In genomic region chr13:23428183-23428528, GRCh38 we compare ENCODE assay signal across 15 cellular contexts. TPM values are rescaled to one million over a fixed set of nuclear protein-coding genes. Genes with fewer than 3 reads are reported as not detected.
A peak's percentile ranks its signal among the peaks of the same experiment; 100 is the strongest.
DNase-seq lines count a peak whose midpoint lies in the region; ATAC-seq and TF ChIP-seq lines count a peak whose summit lies in the region.
"Had no signal": no experiment of that assay in that cellular context is flagged by ENCODE, and none has a peak within 500 bp of the region (broad histone marks: within the 10 kb centered on the region; RNA-seq: fewer than 3 reads in every experiment).

No MANE protein-coding gene starts in this region.

- no peak for ATAC-seq in naive thymus-derived CD8-positive, alpha-beta T cell
- ATAC-seq: activated CD8-positive, alpha-beta memory T cell treated with anti-CD3 and anti-CD28 coated beads, Interleukin-2, amount 10 ng/mL, durations not matched to agents 7 days and 5 days; natural killer cell treated with Interleukin-12 subunit alpha and Interleukin-12 subunit beta and Interleukin-15 and Interleukin-18, amount 100 ng/mL, for 72 hours; stimulated activated memory B cell treated with anti-CD40 and anti-IgM and Interleukin-4, amounts not matched to agents 10 μg/mL and 1 μg/mL and 100 μg/mL, for 72 hours had no signal

- H4K20me1 ChIP-seq in mammary epithelial cell (ENCODE audit: insufficient read depth, low read length): no peaks in the 10 kb centered on the region

- in situ Hi-C loops in mammary epithelial cell (cut with MboI; ENCODE audit: low sequenced_read_pairs in 2 of 2): no loop called here

- H3K36me3 Mint-ChIP-seq in activated CD4-positive, alpha-beta memory T cell treated with anti-CD3 and anti-CD28 coated beads, Interleukin-2, amount 10 ng/mL, durations not matched to agents 7 days and 5 days (ENCODE audit: low read depth): no peaks in the 10 kb centered on the region
- no peaks in the 10 kb centered on the region for H3K36me3 Mint-ChIP-seq in naive thymus-derived CD8-positive, alpha-beta T cell
- H3K36me3 Mint-ChIP-seq: activated CD8-positive, alpha-beta memory T cell treated with anti-CD3 and anti-CD28 coated beads, Interleukin-2, amount 10 ng/mL, durations not matched to agents 7 days and 5 days; natural killer cell treated with Interleukin-12 subunit alpha and Interleukin-12 subunit beta and Interleukin-15 and Interleukin-18, amount 100 ng/mL, for 72 hours; stimulated activated memory B cell treated with anti-CD40 and anti-IgM and Interleukin-4, amounts not matched to agents 10 μg/mL and 1 μg/mL and 100 μg/mL, for 72 hours had no signal

- POLR2A ChIA-PET in activated CD4-positive, alpha-beta memory T cell treated with anti-CD3 and anti-CD28 coated beads, Interleukin-2, amount 10 ng/mL, durations not matched to agents 7 days and 5 days (lab: Charles Lee): no interaction called here
- POLR2A ChIA-PET in naive thymus-derived CD8-positive, alpha-beta T cell (lab: Charles Lee): no interaction called here

- dilution Hi-C loops in mammary epithelial cell (cut with HindIII; ENCODE audit: low sequenced_read_pairs): no loop called here

- no peaks in the 10 kb centered on the region for H3K4me1 Mint-ChIP-seq in activated CD4-positive, alpha-beta memory T cell treated with anti-CD3 and anti-CD28 coated beads, Interleukin-2, amount 10 ng/mL, durations not matched to agents 7 days and 5 days
- H3K4me1 Mint-ChIP-seq in naive thymus-derived CD8-positive, alpha-beta T cell: peaks cover 2 to 4% (median 3%) of the 10 kb centered on the region in 4 donors

- CTCF ChIA-PET in mammary epithelial cell (lab: Charles Lee; ENCODE audit: low non-redundant PET): no interaction called here
- CTCF ChIA-PET in activated CD4-positive, alpha-beta memory T cell treated with anti-CD3 and anti-CD28 coated beads, Interleukin-2, amount 10 ng/mL, durations not matched to agents 7 days and 5 days (lab: Charles Lee): no interaction called here

- no peaks in the 10 kb centered on the region for H3K9me3 Mint-ChIP-seq in activated CD4-positive, alpha-beta memory T cell treated with anti-CD3 and anti-CD28 coated beads, Interleukin-2, amount 10 ng/mL, durations not matched to agents 7 days and 5 days
- H3K9me3 Mint-ChIP-seq in naive thymus-derived CD8-positive, alpha-beta T cell: no peaks in the 10 kb centered on the region
- H3K9me3 Mint-ChIP-seq: natural killer cell treated with Interleukin-12 subunit alpha and Interleukin-12 subunit beta and Interleukin-15 and Interleukin-18, amount 100 ng/mL, for 72 hours; stimulated activated memory B cell treated with anti-CD40 and anti-IgM and Interleukin-4, amounts not matched to agents 10 μg/mL and 1 μg/mL and 100 μg/mL, for 72 hours had no signal

- no peaks in the 10 kb centered on the region for H3K9me3 ChIP-seq in HUES64 (ENCODE audit: insufficient read depth, low read depth, low read length)
- no peaks in the 10 kb centered on the region for H3K9me3 ChIP-seq in mammary epithelial cell (replicated peaks; ENCODE audit: insufficient read depth, low read length)
- no peaks in the 10 kb centered on the region for H3K9me3 ChIP-seq in skeletal muscle satellite cell (replicated peaks; ENCODE audit: low read length)
- no peaks in the 10 kb centered on the region for H3K9me3 ChIP-seq in spleen

- H3K4me3 ChIP-seq in HUES64 (ENCODE audit: low read length) (no peak overlapping the region), mammary epithelial cell (replicated peaks in 1 of 3; ENCODE audit: insufficient read depth in 1 of 3, low read depth in 2 of 3, low read length in 3 of 3) (no peak overlapping the region), skeletal muscle satellite cell (ENCODE audit: low read length) (peak overlapping the region; percentile 53), spleen (no peak overlapping the region)
- H3K4me3 ChIP-seq: PC-9 had no signal

- no peak for TF ChIP-seq POLR2A in spleen (IDR thresholded peaks at IDR 0.05)

- WGBS in HUES64: over 99% methylated on average over 6 of the region's 6 CpGs
- 36% methylated on average over 6 of the region's 6 CpGs for WGBS in mammary epithelial cell (ENCODE audit: low coverage, missing lambda C conversion rate)
- 86 to 96% (median 89%) methylated on average over 6 of the region's 6 CpGs for WGBS in spleen, 5 donors

- H3K4me3 Mint-ChIP-seq in activated CD4-positive, alpha-beta memory T cell treated with anti-CD3 and anti-CD28 coated beads, Interleukin-2, amount 10 ng/mL, durations not matched to agents 7 days and 5 days: no peak overlapping the region
- H3K4me3 Mint-ChIP-seq in naive thymus-derived CD8-positive, alpha-beta T cell: no peak overlapping the region
- H3K4me3 Mint-ChIP-seq: activated CD8-positive, alpha-beta memory T cell treated with anti-CD3 and anti-CD28 coated beads, Interleukin-2, amount 10 ng/mL, durations not matched to agents 7 days and 5 days; natural killer cell treated with Interleukin-12 subunit alpha and Interleukin-12 subunit beta and Interleukin-15 and Interleukin-18, amount 100 ng/mL, for 72 hours; stimulated activated memory B cell treated with anti-CD40 and anti-IgM and Interleukin-4, amounts not matched to agents 10 μg/mL and 1 μg/mL and 100 μg/mL, for 72 hours had no signal

- peaks cover 20% of the 10 kb centered on the region for H3K27me3 Mint-ChIP-seq in activated CD4-positive, alpha-beta memory T cell treated with anti-CD3 and anti-CD28 coated beads, Interleukin-2, amount 10 ng/mL, durations not matched to agents 7 days and 5 days
- H3K27me3 Mint-ChIP-seq in naive thymus-derived CD8-positive, alpha-beta T cell: peaks cover 11 to 37% (median 18%) of the 10 kb centered on the region in 5 donors

- H3K27me3 ChIP-seq in HUES64 (ENCODE audit: insufficient read depth, low read length) (0 out of 2 replicates have a peak, but pooled peaks cover 6% of the 10 kb centered on the region), mammary epithelial cell (ENCODE audit: insufficient read depth, low read length) (no peaks in the 10 kb centered on the region), skeletal muscle satellite cell (ENCODE audit: control insufficient read depth, insufficient read depth, low read length) (no peaks in the 10 kb centered on the region), spleen (replicated peaks in 1 of 7) (peaks cover 0 to 19% (median 0%) of the 10 kb centered on the region in 7 donors)

- intact Hi-C loops in mammary epithelial cell (cut with micrococcal nuclease): no loop called here
- intact Hi-C loops in spleen (cut with DNase I; ENCODE audit: low total_unique reads): no loop called here

- H3K4me2 ChIP-seq in mammary epithelial cell (ENCODE audit: insufficient read depth, low read depth, low read length): peak overlapping the region; percentile 59
- H3K4me2 ChIP-seq in skeletal muscle satellite cell (ENCODE audit: low read length): peak overlapping the region; percentile 78
- H3K4me2 ChIP-seq: PC-9 had no signal

- H3K36me3 ChIP-seq in HUES64 (ENCODE audit: insufficient read depth, low read length) (peaks cover 5% of the 10 kb centered on the region; the same call in 1 of the 2 replicates), mammary epithelial cell (ENCODE audit: insufficient read depth, low read length) (no peaks in the 10 kb centered on the region), skeletal muscle satellite cell (ENCODE audit: insufficient read depth, low read length) (peaks cover 8% of the 10 kb centered on the region), spleen (no peaks in the 10 kb centered on the region)

- TF ChIP-seq CTCF in mammary epithelial cell (conservative IDR thresholded peaks at IDR 0.05 in 1 of 2, IDR thresholded peaks at IDR 0.05 in 1 of 2; ENCODE audit: extremely low read depth in 1 of 2, insufficient read depth in 1 of 2, low read depth in 1 of 2, low read length in 2 of 2) (no peak), spleen (IDR thresholded peaks at IDR 0.05 in 8 of 11, conservative IDR thresholded peaks at IDR 0.05 in 3 of 11) (no peak)

- no TSS peak for BruUV-seq in mammary epithelial cell (replicated peaks; lab: Mats Ljungman, UMichigan)

- 0 out of 2 replicates have a peak overlapping the region, but pooled peaks have one; percentile 9 for H3K27ac ChIP-seq in HUES64 (ENCODE audit: low read depth, low read length)
- H3K27ac ChIP-seq in mammary epithelial cell (ENCODE audit: insufficient read depth, low read depth, low read length): peak overlapping the region; percentile 9
- peak overlapping the region in 1 of 8 donors; percentile 33 for H3K27ac ChIP-seq in spleen
- H3K27ac ChIP-seq: PC-9 had no signal

- H2AFZ ChIP-seq in mammary epithelial cell (ENCODE audit: low read depth, low read length): peak overlapping the region; percentile 80
- H2AFZ ChIP-seq: PC-9 had no signal

- H3K9ac ChIP-seq in HUES64 (ENCODE audit: low read depth, low read length) (no peak overlapping the region), mammary epithelial cell (ENCODE audit: insufficient read depth, low read length) (no peak overlapping the region), skeletal muscle satellite cell (ENCODE audit: low read depth, low read length) (peak overlapping the region; percentile 77)

- no peak for DNase-seq in mammary epithelial cell
- DNase-seq in iris pigment epithelial cell (ENCODE audit: low read depth): peak; percentile 36
- no peak for DNase-seq in activated CD4-positive, alpha-beta memory T cell treated with anti-CD3 and anti-CD28 coated beads, Interleukin-2, amount 10 ng/mL, durations not matched to agents 7 days and 5 days
- DNase-seq in spleen: no peak
- no peak for DNase-seq in NOMO-1 (lab: John Stamatoyannopoulos, UW; ENCODE audit: unreplicated experiment in 2 of 2)
- DNase-seq in naive thymus-derived CD8-positive, alpha-beta T cell: no peak
- DNase-seq: activated CD8-positive, alpha-beta memory T cell treated with anti-CD3 and anti-CD28 coated beads, Interleukin-2, amount 10 ng/mL, durations not matched to agents 7 days and 5 days; effector memory CD4-positive, alpha-beta T cell; Karpas-422; NCI-H2171; PC-9 had no signal

- no peak overlapping the region for H3K27ac Mint-ChIP-seq in activated CD4-positive, alpha-beta memory T cell treated with anti-CD3 and anti-CD28 coated beads, Interleukin-2, amount 10 ng/mL, durations not matched to agents 7 days and 5 days
- no peak overlapping the region for H3K27ac Mint-ChIP-seq in naive thymus-derived CD8-positive, alpha-beta T cell
- H3K27ac Mint-ChIP-seq: activated CD8-positive, alpha-beta memory T cell treated with anti-CD3 and anti-CD28 coated beads, Interleukin-2, amount 10 ng/mL, durations not matched to agents 7 days and 5 days; natural killer cell treated with Interleukin-12 subunit alpha and Interleukin-12 subunit beta and Interleukin-15 and Interleukin-18, amount 100 ng/mL, for 72 hours; stimulated activated memory B cell treated with anti-CD40 and anti-IgM and Interleukin-4, amounts not matched to agents 10 μg/mL and 1 μg/mL and 100 μg/mL, for 72 hours had no signal

- no peaks in the 10 kb centered on the region for H3K79me2 ChIP-seq in mammary epithelial cell (ENCODE audit: insufficient read depth, low read length)

- H3K4me1 ChIP-seq in HUES64 (ENCODE audit: insufficient read depth, low read length) (peaks cover 27% of the 10 kb centered on the region), mammary epithelial cell (ENCODE audit: insufficient read depth, low read length) (peaks cover 14% of the 10 kb centered on the region), skeletal muscle satellite cell (ENCODE audit: control insufficient read depth, insufficient read depth, low read length) (peaks cover 32% of the 10 kb centered on the region), spleen (peaks cover 0 to 22% (median 6%) of the 10 kb centered on the region in 6 donors)

RNA-seq across cellular contexts. Expression of gene SACS, which starts 5.3 kb away (rescaled TPM):
- polyA plus RNA-seq in HUES64 (2013, experiment 1 of 2): 25.4 TPM
- polyA plus RNA-seq in HUES64 (2013, experiment 2 of 2): 26.2 TPM
- total RNA-seq in mammary epithelial cell: 10 to 100 TPM; 18.5 to 45.5 TPM
- polyA plus RNA-seq in mammary epithelial cell: 9.2 TPM
- polyA minus RNA-seq in mammary epithelial cell: 44.8 TPM
- total RNA-seq in skeletal muscle satellite cell (2012; rRNA removed): 92.6 and 92.8 TPM in 2 replicates
- 10 to 100 TPM; 17.7 to 20.8 TPM for total RNA-seq in activated CD4-positive, alpha-beta memory T cell treated with anti-CD3 and anti-CD28 coated beads, Interleukin-2, amount 10 ng/mL, durations not matched to agents 7 days and 5 days
- total RNA-seq in spleen: 10 to 100 TPM; 18.6 to 34.4 (median 26.9) TPM
- 1 to 10 TPM; 4.6 to 6.6 (median 6.4) TPM for polyA plus RNA-seq in spleen
- total RNA-seq in naive thymus-derived CD8-positive, alpha-beta T cell: 10 to 100 TPM; 28.4 to 31.0 TPM
- 1 to 10 TPM; 2.1 to 3.4 (median 3.1) TPM for polyA plus RNA-seq in naive thymus-derived CD8-positive, alpha-beta T cell
